1 cellular context compared by ENCODE assay signal in the genomic region with DNA sequence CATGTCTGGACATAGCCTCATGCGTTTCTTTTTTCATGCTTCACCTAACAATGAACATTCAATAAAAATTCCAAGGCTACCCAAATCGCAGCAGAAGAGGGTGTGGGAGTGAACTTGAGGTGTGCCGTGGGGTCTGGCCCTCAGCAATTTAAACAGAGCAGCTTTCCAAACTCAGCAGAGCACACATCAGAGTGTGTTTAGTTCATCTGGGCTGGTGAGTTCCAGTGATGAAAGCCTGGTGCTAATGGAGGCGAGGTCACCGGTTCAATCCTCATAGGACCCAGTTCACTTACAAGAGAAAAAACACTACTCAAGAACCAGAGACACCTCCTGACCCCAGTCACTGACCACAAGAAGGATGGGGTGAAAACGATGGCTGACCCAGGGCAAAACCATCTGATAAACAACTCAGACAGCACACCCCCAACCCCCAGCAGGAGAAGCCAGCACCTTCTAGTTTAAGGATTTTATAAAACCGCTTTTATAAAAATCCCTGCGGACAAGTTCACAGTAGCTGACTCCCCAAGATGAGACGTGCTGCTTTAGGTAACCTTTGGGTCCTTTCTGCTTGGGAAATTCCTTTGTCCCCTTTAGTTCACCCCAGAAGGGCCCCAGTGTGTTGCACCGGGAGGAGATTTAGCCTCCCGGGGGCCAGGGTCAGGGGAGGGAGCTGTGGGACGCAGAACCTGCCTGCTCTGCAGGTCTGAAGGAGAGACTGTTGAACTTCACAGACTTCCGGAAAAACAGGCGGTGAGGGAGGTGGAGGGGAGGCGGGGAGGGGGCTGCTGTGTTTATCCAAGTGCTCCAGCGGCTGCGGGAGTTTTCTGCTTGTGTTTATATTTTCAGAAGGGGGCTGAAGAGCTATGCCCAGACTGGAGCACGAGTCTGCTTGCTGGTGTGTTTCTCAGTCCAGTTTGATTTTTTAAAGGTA.
A peak's percentile ranks its signal among the peaks of the same experiment; 100 is the strongest.
TF ChIP-seq lines count a peak whose summit lies in the region.

No MANE protein-coding gene starts in this region.

TF ChIP-seq in HepG2, 621 proteins besides CTCF, POLR2A, EP300 and RAD21 (continued from another document):
- TF ChIP-seq, protein P1, sequence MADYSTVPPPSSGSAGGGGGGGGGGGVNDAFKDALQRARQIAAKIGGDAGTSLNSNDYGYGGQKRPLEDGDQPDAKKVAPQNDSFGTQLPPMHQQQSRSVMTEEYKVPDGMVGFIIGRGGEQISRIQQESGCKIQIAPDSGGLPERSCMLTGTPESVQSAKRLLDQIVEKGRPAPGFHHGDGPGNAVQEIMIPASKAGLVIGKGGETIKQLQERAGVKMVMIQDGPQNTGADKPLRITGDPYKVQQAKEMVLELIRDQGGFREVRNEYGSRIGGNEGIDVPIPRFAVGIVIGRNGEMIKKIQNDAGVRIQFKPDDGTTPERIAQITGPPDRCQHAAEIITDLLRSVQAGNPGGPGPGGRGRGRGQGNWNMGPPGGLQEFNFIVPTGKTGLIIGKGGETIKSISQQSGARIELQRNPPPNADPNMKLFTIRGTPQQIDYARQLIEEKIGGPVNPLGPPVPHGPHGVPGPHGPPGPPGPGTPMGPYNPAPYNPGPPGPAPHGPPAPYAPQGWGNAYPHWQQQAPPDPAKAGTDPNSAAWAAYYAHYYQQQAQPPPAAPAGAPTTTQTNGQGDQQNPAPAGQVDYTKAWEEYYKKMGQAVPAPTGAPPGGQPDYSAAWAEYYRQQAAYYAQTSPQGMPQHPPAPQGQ (CRISPR knock-in tag; IDR thresholded peaks at IDR 0.05; ENCODE audit: borderline replicate concordance): no peak
- TF ChIP-seq GABPA (IDR thresholded peaks at IDR 0.05; ENCODE audit: low read depth, low read length) (no peak), GABPA (CRISPR knock-in tag; IDR thresholded peaks at IDR 0.05; ENCODE audit: low read depth) (peak; percentile 56; the same call in 1 of the 2 replicates), FOXP1 (IDR thresholded peaks at IDR 0.05) (no peak), FOXP1 (CRISPR knock-in tag; IDR thresholded peaks at IDR 0.05) (no peak), MXD4 (CRISPR knock-in tag; IDR thresholded peaks at IDR 0.05) (no peak), KDM6A (CRISPR knock-in tag; IDR thresholded peaks at IDR 0.05; ENCODE audit: low read depth) (no peak), CHD2 (IDR thresholded peaks at IDR 0.05; ENCODE audit: low read depth, low read length) (no peak), ZFP90 (CRISPR knock-in tag; IDR thresholded peaks at IDR 0.05; ENCODE audit: borderline replicate concordance) (no peak), DNMT1 (CRISPR knock-in tag; IDR thresholded peaks at IDR 0.05) (no peak)
